Comparison of ENCODE assay signal across 26 cellular contexts in the genomic region with DNA sequence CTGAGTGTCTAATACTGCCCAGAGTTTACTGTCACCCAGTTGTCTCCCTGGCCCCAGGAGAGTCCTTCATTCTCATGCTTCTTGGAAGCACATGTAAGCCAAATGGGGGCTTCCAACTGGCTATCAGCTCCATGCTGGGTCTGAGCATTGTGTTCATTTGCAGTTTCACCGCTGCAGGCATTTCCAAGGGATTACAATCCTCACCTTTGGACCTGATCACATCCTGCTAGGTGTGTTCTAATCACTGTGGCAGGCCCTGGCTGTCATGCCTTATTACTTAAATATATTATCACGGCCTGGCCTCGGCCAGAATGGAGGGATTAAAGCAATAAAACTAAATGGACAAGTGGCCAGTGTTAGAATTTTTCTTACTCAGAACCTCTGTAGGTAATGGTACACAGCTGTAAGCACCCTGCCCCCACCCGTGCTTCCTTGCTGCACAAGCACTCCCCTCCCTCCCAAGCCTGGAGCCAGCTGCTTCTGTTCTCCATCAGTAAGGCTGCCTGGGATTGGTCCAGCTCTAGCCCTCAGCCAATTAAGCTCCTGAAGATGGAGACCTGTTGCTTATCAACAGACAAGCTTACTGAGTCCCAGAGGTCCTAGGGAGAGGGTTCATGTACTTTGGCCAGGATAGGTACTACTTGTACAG.
"Had no signal": no experiment of that assay in that cellular context is flagged by ENCODE, and none has a peak within 500 bp of the region (broad histone marks: within the 10 kb centered on the region; RNA-seq: fewer than 3 reads in every experiment).

No MANE protein-coding gene starts in this region.

- H3K27me3 Mint-ChIP-seq: activated naive CD4-positive, alpha-beta T cell treated with anti-CD3 and anti-CD28 coated beads, Interleukin-2, amount 50 U/mL, for 24 hours; activated naive CD8-positive, alpha-beta T cell treated with anti-CD3 and anti-CD28 coated beads, Interleukin-2, amount 50 U/mL, for 24 hours had no signal

- H3K4me3 ChIP-seq: ascending aorta, body of pancreas, Peyer's patch, SJCRH30 had no signal

- H3K4me3 Mint-ChIP-seq: activated CD8-positive, alpha-beta T cell treated with anti-CD3 and anti-CD28 coated beads, Interleukin-2, amount 10 ng/mL, durations not matched to agents 7 days and 5 days; activated naive CD4-positive, alpha-beta T cell treated with anti-CD3 and anti-CD28 coated beads, Interleukin-2, amount 50 U/mL, for 24 hours; activated naive CD8-positive, alpha-beta T cell treated with anti-CD3 and anti-CD28 coated beads, Interleukin-2, amount 50 U/mL, for 24 hours; T-helper 1 cell treated with Interleukin-12 subunit alpha and Interleukin-12 subunit beta and Interleukin-4 antibody, amounts not matched to agents 30 μg/mL and 1 μg/mL, for 36 hours had no signal

- H3K27ac ChIP-seq: ascending aorta, body of pancreas, KMS-11, Peyer's patch, RWPE1, SJCRH30 had no signal

- DNase-seq: activated CD4-positive, alpha-beta T cell treated with anti-CD3 and anti-CD28 coated beads for 48 hours; activated CD4-positive, alpha-beta T cell treated with anti-CD3 and anti-CD28 coated beads, Interleukin-2, amount 50 U/mL, for 4 hours; activated CD8-positive, alpha-beta memory T cell treated with anti-CD3 and anti-CD28 coated beads, Interleukin-2, amount 50 U/mL, for 48 hours; activated CD8-positive, alpha-beta T cell treated with anti-CD3 and anti-CD28 coated beads, Interleukin-2, amount 10 ng/mL, durations not matched to agents 7 days and 5 days; activated naive CD8-positive, alpha-beta T cell treated with anti-CD3 and anti-CD28 coated beads, Interleukin-2, amount 50 U/mL, for 24 hours; activated T-cell treated with anti-CD3 and anti-CD28 coated beads, Interleukin-2, amount 50 U/mL, for 1 hour; amniotic stem cell; body of pancreas; central memory CD4-positive, alpha-beta T cell; NCI-H1092; NCI-H1417 treated with DMSO at 0.1 percent for 48 hours; NCI-H1694; NCI-H2029; NCI-H2107; NCI-H510A treated with DMSO at 0.1 percent for 48 hours; Right ventricle myocardium superior; SJCRH30; T-helper 9 cell had no signal

- H3K27ac Mint-ChIP-seq: activated CD8-positive, alpha-beta T cell treated with anti-CD3 and anti-CD28 coated beads, Interleukin-2, amount 10 ng/mL, durations not matched to agents 7 days and 5 days; activated naive CD4-positive, alpha-beta T cell treated with anti-CD3 and anti-CD28 coated beads, Interleukin-2, amount 50 U/mL, for 24 hours; activated naive CD8-positive, alpha-beta T cell treated with anti-CD3 and anti-CD28 coated beads, Interleukin-2, amount 50 U/mL, for 24 hours; T-helper 1 cell treated with Interleukin-12 subunit alpha and Interleukin-12 subunit beta and Interleukin-4 antibody, amounts not matched to agents 30 μg/mL and 1 μg/mL, for 36 hours had no signal

- H3K36me3 ChIP-seq: ascending aorta, Peyer's patch, SJCRH30 had no signal

- H3K4me1 ChIP-seq: ascending aorta, body of pancreas, Peyer's patch, SJCRH30 had no signal

- H3K4me1 Mint-ChIP-seq: activated naive CD4-positive, alpha-beta T cell treated with anti-CD3 and anti-CD28 coated beads, Interleukin-2, amount 50 U/mL, for 24 hours; activated naive CD8-positive, alpha-beta T cell treated with anti-CD3 and anti-CD28 coated beads, Interleukin-2, amount 50 U/mL, for 24 hours had no signal

- H3K9me3 ChIP-seq: ascending aorta, body of pancreas, Peyer's patch, SJCRH30 had no signal

- ATAC-seq: activated CD4-positive, CD25-positive, alpha-beta regulatory T cell treated with anti-CD3 and anti-CD28 coated beads, Interleukin-2, amount 50 U/mL, for 24 hours; activated CD8-positive, alpha-beta T cell treated with anti-CD3 and anti-CD28 coated beads, Interleukin-2, amount 10 ng/mL, durations not matched to agents 7 days and 5 days; activated naive CD8-positive, alpha-beta T cell treated with anti-CD3 and anti-CD28 coated beads, Interleukin-2, amount 50 U/mL, for 24 hours; body of pancreas; SK-N-SH treated with all-trans-retinoic acid at 6 μM for 48 hours had no signal

- H3K27me3 ChIP-seq: ascending aorta, body of pancreas, Peyer's patch, SJCRH30 had no signal

- H3K9me3 Mint-ChIP-seq: activated naive CD4-positive, alpha-beta T cell treated with anti-CD3 and anti-CD28 coated beads, Interleukin-2, amount 50 U/mL, for 24 hours; activated naive CD8-positive, alpha-beta T cell treated with anti-CD3 and anti-CD28 coated beads, Interleukin-2, amount 50 U/mL, for 24 hours; T-helper 1 cell treated with Interleukin-12 subunit alpha and Interleukin-12 subunit beta and Interleukin-4 antibody, amounts not matched to agents 30 μg/mL and 1 μg/mL, for 36 hours had no signal

- H3K36me3 Mint-ChIP-seq: activated naive CD4-positive, alpha-beta T cell treated with anti-CD3 and anti-CD28 coated beads, Interleukin-2, amount 50 U/mL, for 24 hours had no signal

- H3K4me2 ChIP-seq: KMS-11 had no signal
